Comparison of ENCODE assay signal across 13 cellular contexts in genomic region chr12:92556622-92557421, GRCh38.
A peak's percentile ranks its signal among the peaks of the same experiment; 100 is the strongest.
DNase-seq lines count a peak whose midpoint lies in the region; ATAC-seq, FAIRE-seq and TF ChIP-seq lines count a peak whose summit lies in the region.
"Had no signal": no experiment of that assay in that cellular context is flagged by ENCODE, and none has a peak within 500 bp of the region (broad histone marks: within the 10 kb centered on the region; RNA-seq: fewer than 3 reads in every experiment).

No MANE protein-coding gene starts in this region.

- ATAC-seq in GM18511 (IDR thresholded peaks at IDR 0.05; ENCODE audit: unreplicated experiment) (peak; percentile 29), PC-3 (no peak)
- peak; percentile 17 for ATAC-seq in effector memory CD8-positive, alpha-beta T cell (replicated peaks)
- ATAC-seq: Panc1 had no signal

- H2AFZ ChIP-seq in MM.1S (ENCODE audit: low read length) (peak overlapping the region; percentile 21), PC-3 (ENCODE audit: low read length) (no peak overlapping the region)

- H3K4me1 Mint-ChIP-seq in Calu3 (ENCODE audit: low read depth, unreplicated experiment) = peaks cover 58% of the 10 kb centered on the region
- peaks cover 22 to 43% of the 10 kb centered on the region in 2 donors for H3K4me1 Mint-ChIP-seq in effector memory CD8-positive, alpha-beta T cell (ENCODE audit: low read depth in 2 of 2)

- POLR2A ChIA-PET in PC-3 (lab: Charles Lee; ENCODE audit: unreplicated experiment) = no interaction called here

- no peak for TF ChIP-seq CTCF in Calu3 (IDR thresholded peaks at IDR 0.05; ENCODE audit: unreplicated experiment)
- TF ChIP-seq CTCF in MM.1S (IDR thresholded peaks at IDR 0.05; ENCODE audit: low read length) = no peak
- no peak for TF ChIP-seq CTCF in PC-3 (conservative IDR thresholded peaks at IDR 0.05; ENCODE audit: low read depth, low read length)
- no peak for TF ChIP-seq CTCF in uterus (IDR thresholded peaks at IDR 0.05)

- H3K9me3 Mint-ChIP-seq in Calu3 (ENCODE audit: low read depth, unreplicated experiment) = no peaks in the 10 kb centered on the region
- H3K9me3 Mint-ChIP-seq in effector memory CD8-positive, alpha-beta T cell = no peaks in the 10 kb centered on the region

- no peaks in the 10 kb centered on the region for H3K27me3 Mint-ChIP-seq in Calu3 (ENCODE audit: unreplicated experiment)
- H3K27me3 Mint-ChIP-seq in effector memory CD8-positive, alpha-beta T cell = no peaks in the 10 kb centered on the region

- H3K27ac ChIP-seq in MM.1S (ENCODE audit: low read length) = peak overlapping the region; percentile 73
- H3K27ac ChIP-seq in PC-3 (ENCODE audit: low read length) = no peak overlapping the region
- H3K27ac ChIP-seq in small intestine (ENCODE audit: low read depth in 1 of 2, low read length in 1 of 2) = peak overlapping the region in 1 of 2 donors; percentile 48
- H3K27ac ChIP-seq in uterus = no peak overlapping the region

- no peaks in the 10 kb centered on the region for H3K9me3 ChIP-seq in MM.1S (replicated peaks; ENCODE audit: insufficient read depth, low read length)
- H3K9me3 ChIP-seq in PC-3 (ENCODE audit: low read length) = no peaks in the 10 kb centered on the region
- no peaks in the 10 kb centered on the region for H3K9me3 ChIP-seq in small intestine (ENCODE audit: control insufficient read depth, low read depth)
- H3K9me3 ChIP-seq in uterus = no peaks in the 10 kb centered on the region

- H3K36me3 ChIP-seq in MM.1S (replicated peaks; ENCODE audit: insufficient read depth, low read length) (no peaks in the 10 kb centered on the region), PC-3 (ENCODE audit: low read depth, low read length) (no peaks in the 10 kb centered on the region), small intestine (ENCODE audit: control insufficient read depth in 2 of 2, insufficient read depth in 2 of 2, low read length in 2 of 2) (no peaks in the 10 kb centered on the region), uterus (no peaks in the 10 kb centered on the region)

- H3K4me2 ChIP-seq in MM.1S (ENCODE audit: low read depth, low read length) (peak overlapping the region; percentile 88), PC-3 (ENCODE audit: low read length) (no peak overlapping the region)

- H3K4me1 ChIP-seq in MM.1S (ENCODE audit: low read length) (peaks cover 69% of the 10 kb centered on the region), PC-3 (ENCODE audit: insufficient read depth, low read length) (peaks cover 7% of the 10 kb centered on the region), small intestine (ENCODE audit: control insufficient read depth in 2 of 2, insufficient read depth in 1 of 2, low read depth in 1 of 2, low read length in 1 of 2) (peaks cover 9 to 20% of the 10 kb centered on the region in 2 donors), uterus (peaks cover 0 to 4% of the 10 kb centered on the region in 2 donors)

- BruUV-seq in Calu3 (replicated peaks; lab: Mats Ljungman, UMichigan) = no TSS peak
- BruUV-seq in PC-3 (replicated peaks; lab: Mats Ljungman, UMichigan) = no TSS peak

- H3F3A ChIP-seq in MM.1S (ENCODE audit: insufficient read depth, low read length) (peaks cover 16% of the 10 kb centered on the region), PC-3 (ENCODE audit: low read length, unreplicated experiment) (no peaks in the 10 kb centered on the region)

- H3K9me2 ChIP-seq in MM.1S (replicated peaks; ENCODE audit: insufficient read depth, low read length) (no peaks in the 10 kb centered on the region), PC-3 (replicated peaks; ENCODE audit: low read length) (no peaks in the 10 kb centered on the region)

- H3K79me2 ChIP-seq in MM.1S (ENCODE audit: low read length) (no peaks in the 10 kb centered on the region), PC-3 (ENCODE audit: low read length) (no peaks in the 10 kb centered on the region)

- peak overlapping the region; percentile 70 for H3K27ac Mint-ChIP-seq in Calu3 (ENCODE audit: unreplicated experiment)
- peak overlapping the region; percentile 80 to 87 for H3K27ac Mint-ChIP-seq in effector memory CD8-positive, alpha-beta T cell

- CTCF ChIA-PET in Calu3 (lab: Charles Lee) = interaction anchor here (0.6 to 2.8 kb wide), 2 partner anchors 10 to 551 kb away, joined by 3 to 10 read pairs; no protein-coding TSS in a partner anchor
- CTCF ChIA-PET in PC-3 (lab: Charles Lee) = no interaction called here

- no peak for TF ChIP-seq POLR2A in uterus (IDR thresholded peaks at IDR 0.05)

- DNase-seq in Calu3 (no peak), MM.1S (no peak), PC-3 (no peak), small intestine (no peak), uterus (no peak)
- no peak for DNase-seq in effector memory CD8-positive, alpha-beta T cell
- DNase-seq in stimulated activated CD4-positive, alpha-beta T cell treated with anti-CD3 and anti-CD28 coated beads, Interleukin-12 subunit alpha, Interleukin-12 subunit beta, amount 100 ng/mL, for 4 hours = no peak
- DNase-seq: C1 segment of cervical spinal cord; NCI-H2171 treated with DMSO at 0.1 percent for 48 hours; stimulated activated CD4-positive, alpha-beta T cell treated with anti-CD3 and anti-CD28 coated beads, Interleukin-15, amount 100 ng/mL, for 24 hours had no signal

- intact Hi-C loops in Calu3 (cut with micrococcal nuclease; ENCODE audit: unreplicated experiment) (loop anchor here (10.0 kb wide), 1 partner anchor 602 kb away; no protein-coding TSS in a partner anchor), PC-3 (cut with micrococcal nuclease) (no loop called here), uterus (cut with DNase I; ENCODE audit: low total_unique reads) (no loop called here)

- no peak for FAIRE-seq in small intestine (lab: Jason Lieb, UNC)

- peak overlapping the region; percentile 59; the same call in 1 of the 2 replicates for H3K9ac ChIP-seq in MM.1S (ENCODE audit: low read length)
- H3K9ac ChIP-seq in PC-3 (ENCODE audit: low read length) = no peak overlapping the region

- H3K4me3 Mint-ChIP-seq in Calu3 (ENCODE audit: low read depth, unreplicated experiment) = no peak overlapping the region
- H3K4me3 Mint-ChIP-seq in effector memory CD8-positive, alpha-beta T cell = peak overlapping the region; percentile 62 to 77

- H4K20me1 ChIP-seq in MM.1S (ENCODE audit: insufficient read depth, low read length) (no peaks in the 10 kb centered on the region), PC-3 (ENCODE audit: low read length) (no peaks in the 10 kb centered on the region)

- 83 to 85% (median 84%) methylated on average over 9 of the region's 9 CpGs for WGBS in small intestine, 3 donors

- H3K36me3 Mint-ChIP-seq in Calu3 (ENCODE audit: insufficient read depth, unreplicated experiment) = peaks cover 9% of the 10 kb centered on the region
- H3K36me3 Mint-ChIP-seq in effector memory CD8-positive, alpha-beta T cell (ENCODE audit: insufficient read depth) = no peaks in the 10 kb centered on the region

- H3K4me3 ChIP-seq in MM.1S (ENCODE audit: low read length) (peak overlapping the region; percentile 53; the same call in 1 of the 2 replicates), PC-3 (ENCODE audit: low read length) (no peak overlapping the region), small intestine (ENCODE audit: low read depth in 1 of 2, low read length in 2 of 2) (no peak overlapping the region), uterus (no peak overlapping the region)
- H3K4me3 ChIP-seq: lung had no signal

- H3K27me3 ChIP-seq in MM.1S (replicated peaks; ENCODE audit: insufficient read depth, low read length) (no peaks in the 10 kb centered on the region), PC-3 (ENCODE audit: low read length) (no peaks in the 10 kb centered on the region), small intestine (ENCODE audit: control insufficient read depth in 2 of 2, insufficient read depth in 2 of 2, low read length in 2 of 2) (no peaks in the 10 kb centered on the region), uterus (no peaks in the 10 kb centered on the region)
